Comparison of ENCODE assay signal across 20 cellular contexts in the genomic region with DNA sequence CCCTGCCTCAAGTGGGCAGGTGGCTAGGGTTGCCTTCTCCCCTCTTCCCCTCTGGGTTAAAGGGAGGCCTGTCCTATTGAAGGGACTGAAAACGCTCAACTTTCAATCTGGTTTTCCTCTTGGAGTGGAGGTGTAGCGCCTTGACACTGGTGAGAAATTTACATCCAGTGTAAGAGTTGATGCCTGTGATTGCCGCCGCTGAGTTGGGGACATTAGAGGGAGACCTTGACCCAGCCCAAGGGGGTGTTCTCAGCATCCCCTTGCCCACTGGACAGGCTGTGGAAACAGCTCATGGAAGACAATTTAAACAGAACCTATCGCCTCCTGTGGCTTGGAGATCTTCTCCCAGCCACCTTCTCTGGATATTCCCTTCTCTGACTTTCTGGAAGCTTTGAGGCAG.
DNase-seq lines count a peak whose midpoint lies in the region; ATAC-seq, FAIRE-seq and TF ChIP-seq lines count a peak whose summit lies in the region.
"Had no signal": no experiment of that assay in that cellular context is flagged by ENCODE, and none has a peak within 500 bp of the region (broad histone marks: within the 10 kb centered on the region; RNA-seq: fewer than 3 reads in every experiment).

No MANE protein-coding gene starts in this region.

- peak; percentile 10 for DNase-seq in activated CD8-positive, alpha-beta memory T cell treated with anti-CD3 and anti-CD28 coated beads, Interleukin-2, amount 50 U/mL, for 48 hours
- DNase-seq in activated CD8-positive, alpha-beta memory T cell treated with anti-CD3 and anti-CD28 coated beads, Interleukin-2, amount 10 ng/mL, durations not matched to agents 7 days and 5 days: no peak
- DNase-seq in lower lobe of right lung (no peak), ovary (no peak), vagina (ENCODE audit: extremely low spot score in 2 of 2) (peak in 1 of 2 donors; percentile 80), H9 (no peak), RCC 7860 (ENCODE audit: low spot score) (no peak)
- DNase-seq: 8988T; C1 segment of cervical spinal cord; CD4-positive, alpha-beta memory T cell; COR-L47; DMS153; DND-41; GOT3; HCEC 1CT had no signal

- H3K27ac ChIP-seq in lower lobe of right lung (peak overlapping the region; percentile 6), ovary (peak overlapping the region; percentile 84 to 86), vagina (peak overlapping the region; percentile 84), H9 (ENCODE audit: insufficient read length, low read depth, low read length) (no peak overlapping the region)
- H3K27ac ChIP-seq: A549 had no signal

- H2AK5ac ChIP-seq in H9 (ENCODE audit: insufficient read length, low read length): no peak overlapping the region

- no peak for TF ChIP-seq EP300 in ovary (IDR thresholded peaks at IDR 0.05)

- no peaks in the 10 kb centered on the region for H3K79me1 ChIP-seq in H9 (ENCODE audit: insufficient read depth, low read depth, low read length, poor library complexity, severe bottlenecking)

- no peak for TF ChIP-seq CTCF in lower lobe of right lung (IDR thresholded peaks at IDR 0.05)
- no peak for TF ChIP-seq CTCF in ovary (IDR thresholded peaks at IDR 0.05)
- no peak for TF ChIP-seq CTCF in vagina (IDR thresholded peaks at IDR 0.05)
- TF ChIP-seq CTCF in H9 (conservative IDR thresholded peaks at IDR 0.05): no peak

- H3K9me3 Mint-ChIP-seq in activated CD8-positive, alpha-beta memory T cell treated with anti-CD3 and anti-CD28 coated beads, Interleukin-2, amount 10 ng/mL, durations not matched to agents 7 days and 5 days (ENCODE audit: low read depth): no peaks in the 10 kb centered on the region
- H3K9me3 Mint-ChIP-seq in H9: no peaks in the 10 kb centered on the region; a peak in 1 of 5 replicates

- H2BK20ac ChIP-seq in H9 (ENCODE audit: low read depth, low read length, poor library complexity, severe bottlenecking): no peak overlapping the region

- no peak overlapping the region for H3K4me3 ChIP-seq in lower lobe of right lung
- H3K4me3 ChIP-seq in ovary: no peak overlapping the region
- no peak overlapping the region for H3K4me3 ChIP-seq in vagina
- H3K4me3 ChIP-seq: A549 had no signal

- H3K23me2 ChIP-seq in H9 (ENCODE audit: insufficient read length, low read depth, low read length, poor library complexity, severe bottlenecking): no peaks in the 10 kb centered on the region

- H3K9me3 ChIP-seq in lower lobe of right lung (no peaks in the 10 kb centered on the region), ovary (no peaks in the 10 kb centered on the region), vagina (no peaks in the 10 kb centered on the region), H9 (ENCODE audit: control insufficient read depth, low read depth, low read length) (no peaks in the 10 kb centered on the region)
- H3K9me3 ChIP-seq: A549 had no signal

- no peaks in the 10 kb centered on the region for H3K36me3 ChIP-seq in lower lobe of right lung
- no peaks in the 10 kb centered on the region for H3K36me3 ChIP-seq in ovary
- no peaks in the 10 kb centered on the region for H3K36me3 ChIP-seq in vagina

- no peaks in the 10 kb centered on the region for H3K79me2 ChIP-seq in H9 (ENCODE audit: insufficient read depth, low read length)

- H3K4me1 Mint-ChIP-seq in activated CD8-positive, alpha-beta memory T cell treated with anti-CD3 and anti-CD28 coated beads, Interleukin-2, amount 10 ng/mL, durations not matched to agents 7 days and 5 days: no peaks in the 10 kb centered on the region
- peaks cover 7 to 11% of the 10 kb centered on the region in 2 experiments; a peak in 2 of 4 replicates for H3K4me1 Mint-ChIP-seq in H9
- H3K4me1 Mint-ChIP-seq: CD4-positive, alpha-beta memory T cell had no signal

- no peak overlapping the region for H3K4ac ChIP-seq in H9 (ENCODE audit: low read depth, low read length)

- no peak overlapping the region for H2BK12ac ChIP-seq in H9 (ENCODE audit: insufficient read length, low read depth, low read length)

- H3K27me3 ChIP-seq in lower lobe of right lung (ENCODE audit: low read depth) (no peaks in the 10 kb centered on the region), ovary (no peaks in the 10 kb centered on the region), vagina (no peaks in the 10 kb centered on the region), H9 (ENCODE audit: insufficient read depth, low read length) (no peaks in the 10 kb centered on the region)

- no peak overlapping the region for H3K14ac ChIP-seq in H9 (ENCODE audit: insufficient read depth, low read length)

- no peak overlapping the region for H3K9ac ChIP-seq in H9 (ENCODE audit: extremely low read depth, insufficient read length, low read length)

- H2BK5ac ChIP-seq in H9 (ENCODE audit: insufficient read length, low read length): no peak overlapping the region

- no peak overlapping the region for H3K27ac Mint-ChIP-seq in activated CD8-positive, alpha-beta memory T cell treated with anti-CD3 and anti-CD28 coated beads, Interleukin-2, amount 10 ng/mL, durations not matched to agents 7 days and 5 days
- H3K27ac Mint-ChIP-seq in H9: no peak overlapping the region
- H3K27ac Mint-ChIP-seq: CD4-positive, alpha-beta memory T cell had no signal

- H3K27me3 Mint-ChIP-seq in activated CD8-positive, alpha-beta memory T cell treated with anti-CD3 and anti-CD28 coated beads, Interleukin-2, amount 10 ng/mL, durations not matched to agents 7 days and 5 days: no peaks in the 10 kb centered on the region
- no peaks in the 10 kb centered on the region; the same call in 1 of the 2 replicates for H3K27me3 Mint-ChIP-seq in H9 (ENCODE audit: low read depth)

- H3K4me3 Mint-ChIP-seq in activated CD8-positive, alpha-beta memory T cell treated with anti-CD3 and anti-CD28 coated beads, Interleukin-2, amount 10 ng/mL, durations not matched to agents 7 days and 5 days: no peak overlapping the region
- no peak overlapping the region for H3K4me3 Mint-ChIP-seq in H9
- H3K4me3 Mint-ChIP-seq: CD4-positive, alpha-beta memory T cell had no signal

- no peak overlapping the region for H3K18ac ChIP-seq in H9 (ENCODE audit: insufficient read length, low read depth, low read length)

- CTCF ChIA-PET in activated CD8-positive, alpha-beta memory T cell treated with anti-CD3 and anti-CD28 coated beads, Interleukin-2, amount 10 ng/mL, durations not matched to agents 7 days and 5 days (lab: Charles Lee): no interaction called here

- no peak overlapping the region for H4K5ac ChIP-seq in H9 (ENCODE audit: insufficient read length, low read depth, low read length)

- H4K8ac ChIP-seq in H9 (replicated peaks; ENCODE audit: insufficient read length, low read depth, low read length): no peak overlapping the region

- no peak for FAIRE-seq in RCC 7860 (lab: Jason Lieb, UNC)
- FAIRE-seq: A549, G401.6, GM12892, H54 had no signal

- H2BK15ac ChIP-seq in H9 (ENCODE audit: low read depth, low read length): no peak overlapping the region

- H3K4me2 ChIP-seq in H9 (ENCODE audit: insufficient read depth, insufficient read length, low read length): no peak overlapping the region
- H3K4me2 ChIP-seq: A549 had no signal

- no peak overlapping the region for H2AFZ ChIP-seq in H9 (ENCODE audit: low read length)

- H2BK120ac ChIP-seq in H9 (ENCODE audit: low read depth, low read length, poor library complexity, severe bottlenecking): no peak overlapping the region

- H4K20me1 ChIP-seq in H9 (ENCODE audit: control insufficient read depth, insufficient read depth, insufficient read length): no peaks in the 10 kb centered on the region

- H3K4me1 ChIP-seq in lower lobe of right lung (peaks cover 19% of the 10 kb centered on the region), ovary (ENCODE audit: insufficient read depth) (peaks cover 18% of the 10 kb centered on the region), vagina (peaks cover 25% of the 10 kb centered on the region), H9 (ENCODE audit: insufficient read depth, low read length) (no peaks in the 10 kb centered on the region)
- H3K4me1 ChIP-seq: A549 had no signal

- intact Hi-C loops in lower lobe of right lung (cut with DNase I): no loop called here
- intact Hi-C loops in ovary (cut with DNase I): loop anchor here in 1 of 4 donors (10.0 kb wide), 1 partner anchor 59 kb away; a partner anchor contains a TSS
- intact Hi-C loops in vagina (cut with DNase I): no loop called here

- TF ChIP-seq POLR2A in ovary (IDR thresholded peaks at IDR 0.05) (no peak), vagina (IDR thresholded peaks at IDR 0.05) (no peak)

- no peak overlapping the region for H3K56ac ChIP-seq in H9 (ENCODE audit: insufficient read length, low read depth, low read length)

- no peak for ATAC-seq in activated CD8-positive, alpha-beta memory T cell treated with anti-CD3 and anti-CD28 coated beads, Interleukin-2, amount 10 ng/mL, durations not matched to agents 7 days and 5 days
- ATAC-seq in lower lobe of right lung (no peak), HG03457 (IDR thresholded peaks at IDR 0.05; ENCODE audit: unreplicated experiment) (no peak)
- ATAC-seq: A549 had no signal

- H3K23ac ChIP-seq in H9 (ENCODE audit: insufficient read length, low read depth, low read length): no peak overlapping the region

- H3K36me3 Mint-ChIP-seq in activated CD8-positive, alpha-beta memory T cell treated with anti-CD3 and anti-CD28 coated beads, Interleukin-2, amount 10 ng/mL, durations not matched to agents 7 days and 5 days: no peaks in the 10 kb centered on the region
- no peaks in the 10 kb centered on the region for H3K36me3 Mint-ChIP-seq in H9 (ENCODE audit: insufficient read depth in 1 of 3, low read depth in 3 of 3)
- H3K36me3 Mint-ChIP-seq: CD4-positive, alpha-beta memory T cell had no signal

- no peak overlapping the region for H4K91ac ChIP-seq in H9 (ENCODE audit: insufficient read length, low read depth, low read length)

- 90 to 98% (median 91%) methylated on average over 5 of the region's 5 CpGs for WGBS in ovary, 3 donors
- no CpG with 5 or more reads among the region's 5 CpGs for WGBS in H9 (ENCODE audit: extremely low coverage, insufficient read length, low lambda C conversion rate)

- H3T11ph ChIP-seq in H9 (ENCODE audit: low read length): no peak overlapping the region
